12 cellular contexts compared by ENCODE assay signal in the genomic region with DNA sequence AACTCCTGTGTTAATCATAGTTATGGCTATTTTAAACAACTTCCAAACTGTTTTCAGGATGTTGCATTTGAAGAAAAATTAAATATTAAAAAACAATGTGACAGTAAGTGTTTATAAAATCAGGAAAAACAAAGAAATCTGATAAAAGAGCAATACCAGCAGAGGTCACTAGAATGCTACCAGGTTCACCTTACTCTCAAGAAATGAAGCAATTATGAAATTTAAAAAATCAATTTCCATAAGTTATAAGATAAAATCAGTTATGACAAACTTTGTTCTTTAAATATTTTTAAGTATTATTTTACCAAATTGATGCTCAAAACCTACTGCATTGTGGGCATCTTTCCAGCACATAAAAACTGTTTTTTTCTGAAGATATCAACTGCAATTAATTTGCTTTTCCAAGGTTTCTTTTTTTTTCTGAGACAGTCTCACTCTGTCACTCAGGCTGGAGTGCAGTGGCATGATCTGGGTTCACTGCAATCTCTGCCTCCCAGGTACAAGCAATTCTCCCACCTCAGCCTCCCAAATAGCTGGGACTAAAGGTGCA. TPM values are rescaled to one million over a fixed set of nuclear protein-coding genes. Genes with fewer than 3 reads are reported as not detected.
DNase-seq lines count a peak whose midpoint lies in the region; ATAC-seq, FAIRE-seq and TF ChIP-seq lines count a peak whose summit lies in the region.
"Had no signal": no experiment of that assay in that cellular context is flagged by ENCODE, and none has a peak within 500 bp of the region (broad histone marks: within the 10 kb centered on the region; RNA-seq: fewer than 3 reads in every experiment).

No MANE protein-coding gene starts in this region.

- no peak for TF ChIP-seq POLR2A in right lobe of liver (IDR thresholded peaks at IDR 0.05)
- TF ChIP-seq POLR2A in GM12892 (IDR thresholded peaks at IDR 0.05; ENCODE audit: low read depth, low read length), result no peak

- TF ChIP-seq CTCF in BJ (IDR thresholded peaks at IDR 0.05; ENCODE audit: insufficient read depth, low read depth, low read length) (peak; percentile 50), HFF-Myc (IDR thresholded peaks at IDR 0.05; ENCODE audit: low read depth, low read length, missing control alignments) (peak; percentile 38), ascending aorta (IDR thresholded peaks at IDR 0.05) (peak; percentile 29 to 47 (median 30)), right lobe of liver (IDR thresholded peaks at IDR 0.05) (peak; percentile 20 to 40 (median 36))

- CTCF ChIA-PET in BJ (lab: Yijun Ruan, JAX), result interaction anchor here (0.6 to 7.7 kb wide), 5 partner anchors 53 to 188 kb away, joined by 3 to 84 read pairs (median 10); no protein-coding TSS in a partner anchor

- H3K9me3 ChIP-seq in ascending aorta (no peaks in the 10 kb centered on the region), right lobe of liver (no peaks in the 10 kb centered on the region)

- intact Hi-C loops in ascending aorta (cut with DNase I), result loop anchor here (1.0 to 5.0 kb wide), 3 partner anchors 62 to 189 kb away; no protein-coding TSS in a partner anchor
- intact Hi-C loops in right lobe of liver (cut with DNase I), result no loop called here

- H3K4me3 ChIP-seq in BJ (ENCODE audit: low read depth, low read length) (no peak overlapping the region), HFF-Myc (replicated peaks; ENCODE audit: low read depth, low read length) (no peak overlapping the region), ascending aorta (no peak overlapping the region), right lobe of liver (no peak overlapping the region)

- H3K36me3 ChIP-seq in BJ (ENCODE audit: control insufficient read depth, insufficient read depth, low read length), result no peaks in the 10 kb centered on the region
- peaks cover 16 to 20% of the 10 kb centered on the region in 2 donors for H3K36me3 ChIP-seq in ascending aorta
- peaks cover 0 to 22% (median 3%) of the 10 kb centered on the region in 4 donors for H3K36me3 ChIP-seq in right lobe of liver

- no peak for DNase-seq in BJ (ENCODE audit: low read depth)
- no peak for DNase-seq in HFF-Myc (ENCODE audit: extremely low read depth, low read depth)
- no peak for DNase-seq in ascending aorta (ENCODE audit: low spot score in 2 of 2)
- no peak for DNase-seq in right lobe of liver
- DNase-seq in NCI-H524 treated with DMSO at 0.1 percent for 48 hours (lab: John Stamatoyannopoulos, UW), result no peak
- no peak for DNase-seq in GM12892 (ENCODE audit: insufficient read length)
- no peak for DNase-seq in SHP77 treated with DMSO at 0.1 percent for 48 hours (lab: John Stamatoyannopoulos, UW)
- DNase-seq: activated CD4-positive, alpha-beta T cell treated with anti-CD3 and anti-CD28 coated beads, Interleukin-2, amount 50 U/mL, for 4 hours; NCI-H2081; nephron progenitor cell had no signal

- ATAC-seq in right lobe of liver, result peak in 1 of 4 donors; percentile 16
- ATAC-seq in GM18909 (IDR thresholded peaks at IDR 0.05; ENCODE audit: poor library complexity, unreplicated experiment), result no peak
- ATAC-seq: stimulated activated effector memory CD8-positive, alpha-beta T cell treated with anti-CD3 and anti-CD28 coated beads, Interleukin-12 subunit alpha, Interleukin-12 subunit beta, amount 100 ng/mL, for 72 hours had no signal

- H3K4me1 ChIP-seq in ascending aorta (no peaks in the 10 kb centered on the region), right lobe of liver (no peaks in the 10 kb centered on the region)

- H3K27ac ChIP-seq in ascending aorta (no peak overlapping the region), right lobe of liver (no peak overlapping the region)

- FAIRE-seq in GM12892 (lab: Jason Lieb, UNC), result no peak

- POLR2A ChIA-PET in BJ (lab: Charles Lee), result no interaction called here

- H3K27me3 ChIP-seq in BJ (ENCODE audit: control insufficient read depth, insufficient read depth, low read length) (no peaks in the 10 kb centered on the region), ascending aorta (no peaks in the 10 kb centered on the region), right lobe of liver (no peaks in the 10 kb centered on the region)

RNA-seq across cellular contexts. Expression of a gene that starts 50.7 kb away (rescaled TPM):
- 45.4 and 97.8 TPM in 2 replicates for polyA plus RNA-seq in BJ (2011; rRNA removed)
- polyA minus RNA-seq in BJ (2011; rRNA and poly(A)+ RNA removed), result 13.0 and 16.3 TPM in 2 replicates
- total RNA-seq in ascending aorta, result 68.6 TPM
- 10 to 100 TPM; 33.4 to 55.3 (median 49.7) TPM for total RNA-seq in right lobe of liver
- 41.4 TPM for polyA plus RNA-seq in GM12892 (2012; ENCODE audit: missing spikeins)
